In genomic region chr7:66698652-66699205, GRCh38 we compare ENCODE assay signal across 19 cellular contexts. TPM values are rescaled to one million over a fixed set of nuclear protein-coding genes. Genes with fewer than 3 reads are reported as not detected.
A peak's percentile ranks its signal among the peaks of the same experiment; 100 is the strongest.
DNase-seq lines count a peak whose midpoint lies in the region; ATAC-seq and TF ChIP-seq lines count a peak whose summit lies in the region.
"Had no signal": no experiment of that assay in that cellular context is flagged by ENCODE, and none has a peak within 500 bp of the region (broad histone marks: within the 10 kb centered on the region; RNA-seq: fewer than 3 reads in every experiment).

No MANE protein-coding gene starts in this region.

- no peak overlapping the region for H3K4me3 Mint-ChIP-seq in stimulated activated naive CD8-positive, alpha-beta T cell treated with anti-CD3 and anti-CD28 coated beads, Interleukin-15, amount 100 ng/mL, for 72 hours
- no peak overlapping the region for H3K4me3 Mint-ChIP-seq in naive thymus-derived CD4-positive, alpha-beta T cell

- POLR2A ChIA-PET in RWPE1 (lab: Yijun Ruan, JAX; ENCODE audit: low non-redundant PET), result no interaction called here
- POLR2A ChIA-PET in naive thymus-derived CD4-positive, alpha-beta T cell (lab: Charles Lee), result no interaction called here

- no peaks in the 10 kb centered on the region for H3K4me1 ChIP-seq in naive thymus-derived CD4-positive, alpha-beta T cell (ENCODE audit: control insufficient read depth in 2 of 2, insufficient read depth in 2 of 2, low read length in 2 of 2)

- no peak for TF ChIP-seq CTCF in RWPE1 (conservative IDR thresholded peaks at IDR 0.05; ENCODE audit: low read depth)

- H3K27ac ChIP-seq in RWPE1, result peak overlapping the region; percentile 69
- H3K27ac ChIP-seq in naive thymus-derived CD4-positive, alpha-beta T cell (ENCODE audit: low read depth, low read length), result no peak overlapping the region
- H3K27ac ChIP-seq: HL-60, KMS-11 had no signal

- no peak for DNase-seq in stimulated activated naive CD8-positive, alpha-beta T cell treated with anti-CD3 and anti-CD28 coated beads, Interleukin-15, amount 100 ng/mL, for 72 hours
- no peak for DNase-seq in stimulated activated naive CD8-positive, alpha-beta T cell treated with anti-CD3 and anti-CD28 coated beads, Interleukin-15, Interleukin-2, amounts not matched to agents 100 U/mL and 50 U/mL, for 24 hours
- DNase-seq in RWPE1 (ENCODE audit: low spot score) (no peak), 8988T (no peak)
- no peak for DNase-seq in naive thymus-derived CD4-positive, alpha-beta T cell
- DNase-seq: CD4-positive, CD25-positive, alpha-beta regulatory T cell; COR-L47; EL; GF-D8; NCI-H1092 treated with DMSO at 0.1 percent for 48 hours; NCI-H146; NCI-H2029; NCI-H345; NCI-H524; NCI-H774 had no signal

- ATAC-seq in stimulated activated naive CD8-positive, alpha-beta T cell treated with anti-CD3 and anti-CD28 coated beads, Interleukin-15, amount 100 ng/mL, for 72 hours, result peak; percentile 31
- no peak for ATAC-seq in stimulated activated naive CD8-positive, alpha-beta T cell treated with anti-CD3 and anti-CD28 coated beads, Interleukin-15, Interleukin-2, amounts not matched to agents 100 U/mL and 50 U/mL, for 24 hours
- peak; percentile 1 for ATAC-seq in naive thymus-derived CD4-positive, alpha-beta T cell
- ATAC-seq in GM18502 (IDR thresholded peaks at IDR 0.05; ENCODE audit: poor library complexity, unreplicated experiment), result no peak
- no peak for ATAC-seq in HG03135 (IDR thresholded peaks at IDR 0.05; ENCODE audit: unreplicated experiment)

- no peaks in the 10 kb centered on the region for H3K27me3 Mint-ChIP-seq in stimulated activated naive CD8-positive, alpha-beta T cell treated with anti-CD3 and anti-CD28 coated beads, Interleukin-15, amount 100 ng/mL, for 72 hours
- H3K27me3 Mint-ChIP-seq in naive thymus-derived CD4-positive, alpha-beta T cell, result no peaks in the 10 kb centered on the region
- H3K27me3 Mint-ChIP-seq: CD4-positive, CD25-positive, alpha-beta regulatory T cell had no signal

- CTCF ChIA-PET in RWPE1 (lab: Yijun Ruan, JAX), result no interaction called here
- CTCF ChIA-PET in naive thymus-derived CD4-positive, alpha-beta T cell (lab: Charles Lee), result no interaction called here

- no peaks in the 10 kb centered on the region for H3K27me3 ChIP-seq in naive thymus-derived CD4-positive, alpha-beta T cell (ENCODE audit: control insufficient read depth in 2 of 2, insufficient read depth in 2 of 2, low read length in 2 of 2)

- intact Hi-C loops in naive thymus-derived CD4-positive, alpha-beta T cell (cut with micrococcal nuclease), result no loop called here

- no peak overlapping the region for H3K4me3 ChIP-seq in naive thymus-derived CD4-positive, alpha-beta T cell (ENCODE audit: low read length)

- H3K9me3 Mint-ChIP-seq in stimulated activated naive CD8-positive, alpha-beta T cell treated with anti-CD3 and anti-CD28 coated beads, Interleukin-15, amount 100 ng/mL, for 72 hours, result no peaks in the 10 kb centered on the region
- H3K9me3 Mint-ChIP-seq in naive thymus-derived CD4-positive, alpha-beta T cell, result no peaks in the 10 kb centered on the region
- H3K9me3 Mint-ChIP-seq: CD4-positive, CD25-positive, alpha-beta regulatory T cell had no signal

- H3K9me3 ChIP-seq in naive thymus-derived CD4-positive, alpha-beta T cell (ENCODE audit: control insufficient read depth in 2 of 3, low read length in 3 of 3), result no peaks in the 10 kb centered on the region

- H3K36me3 Mint-ChIP-seq in naive thymus-derived CD4-positive, alpha-beta T cell, result peaks cover 0 to 13% (median 0%) of the 10 kb centered on the region in 5 donors

- peaks cover 5% of the 10 kb centered on the region for H3K4me1 Mint-ChIP-seq in stimulated activated naive CD8-positive, alpha-beta T cell treated with anti-CD3 and anti-CD28 coated beads, Interleukin-15, amount 100 ng/mL, for 72 hours
- peaks cover 0 to 3% (median 0%) of the 10 kb centered on the region in 7 donors for H3K4me1 Mint-ChIP-seq in naive thymus-derived CD4-positive, alpha-beta T cell

- H3K36me3 ChIP-seq in naive thymus-derived CD4-positive, alpha-beta T cell (ENCODE audit: control insufficient read depth in 2 of 3, insufficient read depth in 3 of 3, low read length in 3 of 3), result peaks cover 0 to 5% (median 0%) of the 10 kb centered on the region in 3 experiments

- H3K27ac Mint-ChIP-seq in stimulated activated naive CD8-positive, alpha-beta T cell treated with anti-CD3 and anti-CD28 coated beads, Interleukin-15, amount 100 ng/mL, for 72 hours, result no peak overlapping the region
- no peak overlapping the region for H3K27ac Mint-ChIP-seq in naive thymus-derived CD4-positive, alpha-beta T cell

RNA-seq across cellular contexts. Expression of gene RABGEF1, which starts 41.8 kb away (rescaled TPM):
- 10 to 100 TPM; 20.7 to 35.7 (median 22.2) TPM for total RNA-seq in naive thymus-derived CD4-positive, alpha-beta T cell
- 10 to 100 TPM; 20.5 to 21.1 TPM for polyA plus RNA-seq in naive thymus-derived CD4-positive, alpha-beta T cell

Comparison
In these comparisons a context has a peak if more than half of its experiments do, and no peak if none do; other contexts are left out.
1. ATAC-seq: peak in stimulated activated naive CD8-positive, alpha-beta T cell treated with anti-CD3 and anti-CD28 coated beads, Interleukin-15, amount 100 ng/mL, for 72 hours (single experiment) and naive thymus-derived CD4-positive, alpha-beta T cell (single experiment); none in stimulated activated naive CD8-positive, alpha-beta T cell treated with anti-CD3 and anti-CD28 coated beads, Interleukin-15, Interleukin-2, amounts not matched to agents 100 U/mL and 50 U/mL, for 24 hours (single experiment), GM18502 (single experiment) and HG03135 (single experiment).